In the genomic region with DNA sequence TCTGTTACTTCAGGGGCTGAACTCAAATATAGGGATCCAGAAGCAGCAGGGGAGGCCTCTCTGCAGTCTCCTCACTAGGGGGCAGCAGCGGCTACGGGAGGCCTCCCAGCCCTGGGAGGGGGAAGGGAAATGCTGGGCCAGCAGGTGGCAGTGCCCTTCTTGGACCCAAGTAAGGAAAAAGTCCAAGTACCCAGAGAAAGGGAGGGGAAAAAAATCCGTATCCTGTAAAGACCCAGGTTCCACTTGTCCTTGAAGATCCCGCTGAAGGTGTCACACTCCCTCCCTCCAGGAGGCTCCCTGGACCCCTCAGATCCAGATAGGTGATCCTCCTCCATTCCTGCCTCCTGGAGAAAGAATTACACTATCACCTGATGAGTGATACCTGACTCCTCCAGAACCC, we compare ENCODE assay signal across 8 cellular contexts. TPM values are rescaled to one million over a fixed set of nuclear protein-coding genes. Genes with fewer than 3 reads are reported as not detected.
A peak's percentile ranks its signal among the peaks of the same experiment; 100 is the strongest.
DNase-seq lines count a peak whose midpoint lies in the region; ATAC-seq, FAIRE-seq and TF ChIP-seq lines count a peak whose summit lies in the region.

No MANE protein-coding gene starts in this region.

- H3K9me3 ChIP-seq in T-helper 17 cell (ENCODE audit: control insufficient read depth, low read length, poor library complexity, severe bottlenecking) (no peaks in the 10 kb centered on the region), sigmoid colon (no peaks in the 10 kb centered on the region)

- no peaks in the 10 kb centered on the region for H3K36me3 ChIP-seq in sigmoid colon

- FAIRE-seq in GM12891 (lab: Jason Lieb, UNC) = no peak

- ATAC-seq in T-helper 17 cell (peak; percentile 97), left cardiac atrium (peak; percentile 79 to 81), GM21515 (IDR thresholded peaks at IDR 0.05; ENCODE audit: unreplicated experiment) (no peak), HG02642 (IDR thresholded peaks at IDR 0.05; ENCODE audit: poor library complexity, unreplicated experiment) (no peak)
- ATAC-seq in activated naive CD8-positive, alpha-beta T cell treated with anti-CD3 and anti-CD28 coated beads, Interleukin-2, amount 50 U/mL, for 24 hours = peak; percentile 76

- 2 to 10% methylated on average over 4 of the region's 4 CpGs for WGBS in sigmoid colon, 2 donors

- H3K27me3 Mint-ChIP-seq in T-helper 17 cell = peaks cover 5% of the 10 kb centered on the region
- H3K27me3 Mint-ChIP-seq in activated naive CD8-positive, alpha-beta T cell treated with anti-CD3 and anti-CD28 coated beads, Interleukin-2, amount 50 U/mL, for 24 hours = no peaks in the 10 kb centered on the region

- no peak overlapping the region for H3K27ac Mint-ChIP-seq in T-helper 17 cell
- H3K27ac Mint-ChIP-seq in activated naive CD8-positive, alpha-beta T cell treated with anti-CD3 and anti-CD28 coated beads, Interleukin-2, amount 50 U/mL, for 24 hours = no peak overlapping the region

- peaks cover 0 to 8% (median 0%) of the 10 kb centered on the region in 3 donors for H3K27me3 ChIP-seq in sigmoid colon

- peaks cover 7% of the 10 kb centered on the region for H3K4me1 Mint-ChIP-seq in T-helper 17 cell
- peaks cover 6% of the 10 kb centered on the region for H3K4me1 Mint-ChIP-seq in activated naive CD8-positive, alpha-beta T cell treated with anti-CD3 and anti-CD28 coated beads, Interleukin-2, amount 50 U/mL, for 24 hours

- DNase-seq in GM12891 (ENCODE audit: insufficient read length, low spot score) (peak; percentile 59), NCI-H1694 (lab: John Stamatoyannopoulos, UW) (peak; percentile 82), T-helper 17 cell (peak; percentile 55 to 75 (median 58)), left cardiac atrium (peak; percentile 69), sigmoid colon (peak; percentile 76)
- peak; percentile 87 for DNase-seq in activated naive CD8-positive, alpha-beta T cell treated with anti-CD3 and anti-CD28 coated beads, Interleukin-2, amount 50 U/mL, for 24 hours

- TF ChIP-seq POLR2A in GM12891 (IDR thresholded peaks at IDR 0.05; ENCODE audit: low read depth, low read length) (no peak), sigmoid colon (IDR thresholded peaks at IDR 0.05) (no peak)

- no peaks in the 10 kb centered on the region for H3K9me3 Mint-ChIP-seq in activated naive CD8-positive, alpha-beta T cell treated with anti-CD3 and anti-CD28 coated beads, Interleukin-2, amount 50 U/mL, for 24 hours

- peaks cover 5% of the 10 kb centered on the region for H3K36me3 Mint-ChIP-seq in T-helper 17 cell (ENCODE audit: low read depth)
- H3K36me3 Mint-ChIP-seq in activated naive CD8-positive, alpha-beta T cell treated with anti-CD3 and anti-CD28 coated beads, Interleukin-2, amount 50 U/mL, for 24 hours (ENCODE audit: low read depth) = no peaks in the 10 kb centered on the region

- H3K4me3 ChIP-seq in sigmoid colon = no peak overlapping the region

- intact Hi-C loops in left cardiac atrium (cut with DNase I) (no loop called here), sigmoid colon (cut with DNase I) (no loop called here)

- no peak for TF ChIP-seq EP300 in sigmoid colon (IDR thresholded peaks at IDR 0.05)

- H3K27ac ChIP-seq in sigmoid colon = no peak overlapping the region

- no peaks in the 10 kb centered on the region for H3K4me1 ChIP-seq in sigmoid colon

- peak; percentile 32 to 78 (median 57) for TF ChIP-seq CTCF in sigmoid colon (IDR thresholded peaks at IDR 0.05)

- H3K4me3 Mint-ChIP-seq in T-helper 17 cell = no peak overlapping the region
- H3K4me3 Mint-ChIP-seq in activated naive CD8-positive, alpha-beta T cell treated with anti-CD3 and anti-CD28 coated beads, Interleukin-2, amount 50 U/mL, for 24 hours = no peak overlapping the region

TF ChIP-seq in GM12891, 5 proteins besides CTCF, POLR2A, EP300 and RAD21:
- TF ChIP-seq PAX5 (IDR thresholded peaks at IDR 0.05; ENCODE audit: insufficient read depth, low read length, severe bottlenecking) (no peak), SPI1 (IDR thresholded peaks at IDR 0.05; ENCODE audit: low read depth, low read length) (no peak), POLR2AphosphoS5 (IDR thresholded peaks at IDR 0.05; ENCODE audit: low read depth, low read length) (no peak), TAF1 (IDR thresholded peaks at IDR 0.05; ENCODE audit: low read depth, low read length) (no peak), POU2F2 (IDR thresholded peaks at IDR 0.05; ENCODE audit: low read depth, low read length) (no peak)

RNA-seq across cellular contexts. Expression of gene NUAK2, which starts 14.1 kb away (rescaled TPM):
- 0.12 TPM for polyA plus RNA-seq in GM12891 (2012; ENCODE audit: low read depth, missing spikeins)
- total RNA-seq in T-helper 17 cell = 1 to 10 TPM; 5.1 to 8.6 TPM
- total RNA-seq in left cardiac atrium = 1 to 10 TPM; 1.2 to 1.4 TPM
- 1 to 10 TPM in 1 of 4 donors, under 1 TPM in 3; 0.28 to 1.5 (median 0.69) TPM for total RNA-seq in sigmoid colon
- polyA plus RNA-seq in sigmoid colon = 10 to 100 TPM; 13.9 to 15.0 (median 14.3) TPM

RNA-seq across cellular contexts. Expression of gene KLHDC8A, which starts 21.0 kb away (rescaled TPM):
- polyA plus RNA-seq in GM12891 (2012; ENCODE audit: low read depth, missing spikeins) = not detected
- not detected for total RNA-seq in T-helper 17 cell
- total RNA-seq in left cardiac atrium = under 1 TPM; 0.31 to 0.53 TPM
- 1 to 10 TPM in 3 of 4 donors, under 1 TPM in 1; 0.95 to 1.7 (median 1.5) TPM for total RNA-seq in sigmoid colon
- 1 to 10 TPM in 1 of 3 donors, under 1 TPM in 1, not detected in 1; 0.69 to 1.1 TPM for polyA plus RNA-seq in sigmoid colon

Comparison
In these comparisons a context has a peak if more than half of its experiments do, and no peak if none do; other contexts are left out.
1. ATAC-seq: peak in T-helper 17 cell (single experiment), activated naive CD8-positive, alpha-beta T cell treated with anti-CD3 and anti-CD28 coated beads, Interleukin-2, amount 50 U/mL, for 24 hours (single experiment) and left cardiac atrium (2 of 2); none in GM21515 (single experiment) and HG02642 (single experiment).
2. Peak in every context shown above with its lines, with median percentiles within 50 percentile points of each other: DNase-seq.